In the genomic region with DNA sequence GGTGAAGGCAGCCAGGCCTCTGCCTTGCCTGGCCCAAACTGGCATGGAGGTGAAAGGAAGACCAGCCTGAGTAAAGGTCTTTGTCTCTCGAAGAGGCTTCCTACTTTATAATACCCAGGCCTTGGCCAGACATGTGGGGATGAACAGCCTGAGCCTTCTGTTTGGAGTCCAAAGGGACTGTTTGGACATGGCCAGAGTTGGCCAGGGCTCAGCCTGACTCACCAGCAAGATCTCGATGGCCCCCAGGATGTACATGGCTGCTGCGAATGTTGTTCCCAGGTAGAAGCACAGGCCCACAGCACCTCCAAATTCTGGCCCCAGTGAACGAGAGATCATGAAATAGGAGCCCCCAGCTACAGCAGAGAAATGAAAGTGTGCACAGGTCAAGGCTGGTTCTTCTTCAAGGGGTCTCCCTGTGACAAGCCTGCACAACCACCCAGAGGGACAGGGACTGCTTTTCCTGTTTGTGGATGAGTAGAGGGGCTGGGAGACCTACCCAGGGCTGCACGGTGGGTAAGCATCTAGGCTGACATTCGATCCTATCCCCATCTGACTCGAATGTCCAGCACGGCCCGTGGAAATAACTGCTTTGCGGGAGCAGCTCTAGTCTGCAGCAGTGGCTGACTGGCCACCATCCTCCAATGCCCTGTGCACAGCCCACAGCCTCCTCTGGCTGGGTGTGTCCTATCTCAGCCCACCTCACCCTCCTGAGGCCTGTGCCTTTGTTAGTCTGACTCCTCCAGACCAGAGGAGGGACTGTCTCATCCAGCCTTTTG, we compare ENCODE assay signal across 32 cellular contexts. TPM values are rescaled to one million over a fixed set of nuclear protein-coding genes. Genes with fewer than 3 reads are reported as not detected.
"Had no signal": no experiment of that assay in that cellular context is flagged by ENCODE, and none has a peak within 500 bp of the region (broad histone marks: within the 10 kb centered on the region; RNA-seq: fewer than 3 reads in every experiment).

No MANE protein-coding gene starts in this region.

- H3K27ac ChIP-seq: pancreas, skin epidermis, testis, vagina had no signal

- H3K36me3 ChIP-seq: breast epithelium had no signal

- H3K36me3 Mint-ChIP-seq: natural killer cell had no signal

- H3K27me3 ChIP-seq: breast epithelium, pancreas, testis, vagina had no signal

- H3K4me1 ChIP-seq: pancreas had no signal

- H3K4me3 ChIP-seq: breast epithelium, pancreas, skin epidermis, testis, vagina had no signal

- H3K9me3 Mint-ChIP-seq: activated naive CD8-positive, alpha-beta T cell treated with anti-CD3 and anti-CD28 coated beads for 36 hours; activated T-cell treated with anti-CD3 and anti-CD28 coated beads, Interleukin-2, amount 50 U/mL, for 24 hours; activated T-helper 17 cell treated with anti-CD3 and anti-CD28 coated beads, Interleukin-2, amount 50 U/mL, for 72 hours; dendritic cell treated with granulocyte-macrophage colony-stimulating factor and Interleukin-4, amounts not matched to agents 40 ng/mL and 50 ng/mL, for 4 days; mesothelial cell of epicardium; natural killer cell; stimulated activated naive B cell treated with anti-CD40 and anti-IgM and Interleukin-4, amounts not matched to agents 10 μg/mL and 1 μg/mL and 100 μg/mL, for 72 hours; T-cell; type B pancreatic cell had no signal

- DNase-seq: activated CD4-positive, alpha-beta T cell treated with anti-CD3 and anti-CD28 coated beads for 1 hour; activated CD4-positive, alpha-beta T cell treated with anti-CD3 and anti-CD28 coated beads, Interleukin-2, amount 50 U/mL, for 1 hour; activated CD8-positive, alpha-beta memory T cell treated with anti-CD3 and anti-CD28 coated beads for 24 hours; activated CD8-positive, alpha-beta memory T cell treated with anti-CD3 and anti-CD28 coated beads, Interleukin-2, amount 50 U/mL, for 4 hours; activated naive CD4-positive, alpha-beta T cell treated with Interleukin-2 at 50 U/mL for 16 hours; activated naive CD8-positive, alpha-beta T cell treated with anti-CD3 and anti-CD28 coated beads for 36 hours; activated T-cell treated with anti-CD3 and anti-CD28 coated beads, Interleukin-2, amount 50 U/mL, for 24 hours; amniotic stem cell; effector CD4-positive, alpha-beta T cell; left colon; natural killer cell; stimulated activated CD4-positive, alpha-beta T cell treated with anti-CD3 and anti-CD28 coated beads, Interleukin-2, amount 100 ng/mL, for 24 hours; stimulated activated naive B cell treated with anti-CD40 and anti-IgM and Interleukin-4, amounts not matched to agents 10 μg/mL and 1 μg/mL and 100 μg/mL, for 72 hours; T-cell; T-helper 9 cell; testis had no signal

- ATAC-seq: activated T-helper 17 cell treated with anti-CD3 and anti-CD28 coated beads, Interleukin-2, amount 50 U/mL, for 72 hours; left colon; natural killer cell; right cardiac atrium; stimulated activated naive B cell treated with anti-CD40 and anti-IgM and Interleukin-4, amounts not matched to agents 10 μg/mL and 1 μg/mL and 100 μg/mL, for 72 hours; T-cell had no signal

- H3K4me1 Mint-ChIP-seq: activated naive CD8-positive, alpha-beta T cell treated with anti-CD3 and anti-CD28 coated beads for 36 hours; activated T-helper 17 cell treated with anti-CD3 and anti-CD28 coated beads, Interleukin-2, amount 50 U/mL, for 72 hours; mesothelial cell of epicardium; natural killer cell; T-cell had no signal

- H3K27me3 Mint-ChIP-seq: activated naive CD8-positive, alpha-beta T cell treated with anti-CD3 and anti-CD28 coated beads for 36 hours; activated T-cell treated with anti-CD3 and anti-CD28 coated beads, Interleukin-2, amount 50 U/mL, for 24 hours; activated T-helper 17 cell treated with anti-CD3 and anti-CD28 coated beads, Interleukin-2, amount 50 U/mL, for 72 hours; dendritic cell treated with granulocyte-macrophage colony-stimulating factor and Interleukin-4, amounts not matched to agents 40 ng/mL and 50 ng/mL, for 4 days; stimulated activated naive B cell treated with anti-CD40 and anti-IgM and Interleukin-4, amounts not matched to agents 10 μg/mL and 1 μg/mL and 100 μg/mL, for 72 hours; T-cell; type B pancreatic cell had no signal

- H3K9me3 ChIP-seq: breast epithelium, pancreas, testis, vagina had no signal

- H3K4me3 Mint-ChIP-seq: activated naive CD8-positive, alpha-beta T cell treated with anti-CD3 and anti-CD28 coated beads for 36 hours; activated T-cell treated with anti-CD3 and anti-CD28 coated beads, Interleukin-2, amount 50 U/mL, for 24 hours; activated T-helper 17 cell treated with anti-CD3 and anti-CD28 coated beads, Interleukin-2, amount 50 U/mL, for 72 hours; dendritic cell treated with granulocyte-macrophage colony-stimulating factor and Interleukin-4, amounts not matched to agents 40 ng/mL and 50 ng/mL, for 4 days; mesothelial cell of epicardium; natural killer cell; stimulated activated naive B cell treated with anti-CD40 and anti-IgM and Interleukin-4, amounts not matched to agents 10 μg/mL and 1 μg/mL and 100 μg/mL, for 72 hours; T-cell; type B pancreatic cell had no signal

- FAIRE-seq: endometrium, keratinocyte, pancreas had no signal

- H3K27ac Mint-ChIP-seq: activated naive CD8-positive, alpha-beta T cell treated with anti-CD3 and anti-CD28 coated beads for 36 hours; activated T-cell treated with anti-CD3 and anti-CD28 coated beads, Interleukin-2, amount 50 U/mL, for 24 hours; activated T-helper 17 cell treated with anti-CD3 and anti-CD28 coated beads, Interleukin-2, amount 50 U/mL, for 72 hours; dendritic cell treated with granulocyte-macrophage colony-stimulating factor and Interleukin-4, amounts not matched to agents 40 ng/mL and 50 ng/mL, for 4 days; mesothelial cell of epicardium; natural killer cell; T-cell; type B pancreatic cell had no signal

RNA-seq across cellular contexts. Expression of gene DPEP3, which starts 25.7 kb away (rescaled TPM):
- total RNA-seq: cerebellum, epithelial cell of proximal tubule, fibroblast of villous mesenchyme, glomerular endothelial cell, mesothelial cell of epicardium, pulmonary artery endothelial cell, right cardiac atrium, vagina had no signal
- polyA plus RNA-seq: keratinocyte, pancreas, right cardiac atrium had no signal
